31 cellular contexts compared by ENCODE assay signal in the genomic region with DNA sequence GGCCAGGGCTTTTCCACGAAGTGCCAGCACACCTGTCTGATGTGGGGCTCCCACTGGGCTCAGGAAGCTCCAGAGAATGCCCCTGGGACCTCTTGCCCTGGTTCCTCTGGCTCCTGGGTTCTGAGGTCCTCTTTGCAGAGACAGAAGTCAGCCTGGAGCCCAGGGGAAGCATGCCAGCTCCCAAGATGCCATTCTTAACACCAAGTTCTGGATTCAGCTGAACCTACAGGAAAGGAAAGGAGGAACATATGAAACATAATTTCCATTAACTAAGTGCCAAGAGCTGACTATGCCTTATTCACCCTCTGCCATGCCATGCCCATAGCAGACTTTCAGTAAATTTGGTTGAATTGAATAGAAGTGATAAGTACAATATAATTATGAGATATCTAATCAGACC. TPM values are rescaled to one million over a fixed set of nuclear protein-coding genes. Genes with fewer than 3 reads are reported as not detected.
"Had no signal": no experiment of that assay in that cellular context is flagged by ENCODE, and none has a peak within 500 bp of the region (broad histone marks: within the 10 kb centered on the region; RNA-seq: fewer than 3 reads in every experiment).

No MANE protein-coding gene starts in this region.

- H3K4me1 Mint-ChIP-seq: activated CD8-positive, alpha-beta memory T cell treated with anti-CD3 and anti-CD28 coated beads, Interleukin-2, amount 10 ng/mL, durations not matched to agents 7 days and 5 days; brain; mesothelial cell of epicardium; T-helper 17 cell; WTC11 had no signal

- H3K27me3 ChIP-seq: dorsolateral prefrontal cortex, gastrocnemius medialis, tibial artery had no signal

- H3K9me3 ChIP-seq: gastrocnemius medialis, tibial artery had no signal

- H3K4me3 Mint-ChIP-seq: activated CD4-positive, alpha-beta T cell treated with anti-CD3 and anti-CD28 coated beads for 36 hours; activated CD8-positive, alpha-beta memory T cell treated with anti-CD3 and anti-CD28 coated beads, Interleukin-2, amount 10 ng/mL, durations not matched to agents 7 days and 5 days; activated CD8-positive, alpha-beta T cell treated with anti-CD3 and anti-CD28 coated beads for 36 hours; activated naive CD8-positive, alpha-beta T cell treated with anti-CD3 and anti-CD28 coated beads, Interleukin-2, amount 50 U/mL, for 24 hours; brain; effector memory CD8-positive, alpha-beta T cell; mesothelial cell of epicardium; natural killer cell; stimulated activated naive CD8-positive, alpha-beta T cell treated with anti-CD3 and anti-CD28 coated beads, Interleukin-15, Interleukin-2, amounts not matched to agents 100 ng/mL and 50 ng/mL, for 24 hours; T-helper 17 cell; WTC11 had no signal

- H3K4me3 ChIP-seq: dorsolateral prefrontal cortex, gastrocnemius medialis, SK-N-MC, skin epidermis, tibial artery had no signal

- H3K36me3 ChIP-seq: gastrocnemius medialis, tibial artery had no signal

- DNase-seq: activated CD4-positive, alpha-beta T cell treated with anti-CD3 and anti-CD28 coated beads for 36 hours; activated CD8-positive, alpha-beta T cell treated with anti-CD3 and anti-CD28 coated beads for 36 hours; activated gamma-delta T cell; activated naive CD4-positive, alpha-beta T cell treated with anti-CD3 and anti-CD28 coated beads, Interleukin-2, amount 50 U/mL, for 16 hours; activated naive CD8-positive, alpha-beta T cell treated with anti-CD3 and anti-CD28 coated beads, Interleukin-2, amount 50 U/mL, for 24 hours; activated T-cell treated with anti-CD3 and anti-CD28 coated beads for 4 hours; anterior cingulate cortex; caudate nucleus; dorsolateral prefrontal cortex; effector memory CD8-positive, alpha-beta T cell; head of caudate nucleus; left colon; mammary epithelial cell; natural killer cell; retina; stimulated activated CD4-positive, alpha-beta T cell treated with anti-CD3 and anti-CD28 coated beads, Interleukin-1b, Interleukin-23, amount 100 ng/mL, for 48 hours; substantia nigra; SW 1271; T-helper 17 cell had no signal

- H3K27me3 Mint-ChIP-seq: activated CD4-positive, alpha-beta T cell treated with anti-CD3 and anti-CD28 coated beads for 36 hours; activated CD8-positive, alpha-beta memory T cell treated with anti-CD3 and anti-CD28 coated beads, Interleukin-2, amount 10 ng/mL, durations not matched to agents 7 days and 5 days; activated CD8-positive, alpha-beta T cell treated with anti-CD3 and anti-CD28 coated beads for 36 hours; activated naive CD8-positive, alpha-beta T cell treated with anti-CD3 and anti-CD28 coated beads, Interleukin-2, amount 50 U/mL, for 24 hours; brain; progenitor cell of endocrine pancreas; stimulated activated naive CD8-positive, alpha-beta T cell treated with anti-CD3 and anti-CD28 coated beads, Interleukin-15, Interleukin-2, amounts not matched to agents 100 ng/mL and 50 ng/mL, for 24 hours had no signal

- H3K27ac Mint-ChIP-seq: activated CD4-positive, alpha-beta T cell treated with anti-CD3 and anti-CD28 coated beads for 36 hours; activated CD8-positive, alpha-beta memory T cell treated with anti-CD3 and anti-CD28 coated beads, Interleukin-2, amount 10 ng/mL, durations not matched to agents 7 days and 5 days; activated CD8-positive, alpha-beta T cell treated with anti-CD3 and anti-CD28 coated beads for 36 hours; activated naive CD8-positive, alpha-beta T cell treated with anti-CD3 and anti-CD28 coated beads, Interleukin-2, amount 50 U/mL, for 24 hours; brain; effector memory CD8-positive, alpha-beta T cell; mesothelial cell of epicardium; natural killer cell; progenitor cell of endocrine pancreas; stimulated activated naive CD8-positive, alpha-beta T cell treated with anti-CD3 and anti-CD28 coated beads, Interleukin-15, Interleukin-2, amounts not matched to agents 100 ng/mL and 50 ng/mL, for 24 hours; T-helper 17 cell; WTC11 had no signal

- H3K9me3 Mint-ChIP-seq: activated CD8-positive, alpha-beta T cell treated with anti-CD3 and anti-CD28 coated beads for 36 hours; activated naive CD8-positive, alpha-beta T cell treated with anti-CD3 and anti-CD28 coated beads, Interleukin-2, amount 50 U/mL, for 24 hours; effector memory CD8-positive, alpha-beta T cell; natural killer cell; stimulated activated naive CD8-positive, alpha-beta T cell treated with anti-CD3 and anti-CD28 coated beads, Interleukin-15, Interleukin-2, amounts not matched to agents 100 ng/mL and 50 ng/mL, for 24 hours had no signal

- H3K27ac ChIP-seq: dorsolateral prefrontal cortex, gastrocnemius medialis, SK-N-MC had no signal

- H3K36me3 Mint-ChIP-seq: activated CD8-positive, alpha-beta memory T cell treated with anti-CD3 and anti-CD28 coated beads, Interleukin-2, amount 10 ng/mL, durations not matched to agents 7 days and 5 days; brain; mesothelial cell of epicardium; natural killer cell; WTC11 had no signal

- ATAC-seq: activated CD4-positive, alpha-beta T cell treated with anti-CD3 and anti-CD28 coated beads for 36 hours; activated CD8-positive, alpha-beta memory T cell treated with anti-CD3 and anti-CD28 coated beads, Interleukin-2, amount 10 ng/mL, durations not matched to agents 7 days and 5 days; activated CD8-positive, alpha-beta T cell treated with anti-CD3 and anti-CD28 coated beads for 36 hours; activated naive CD8-positive, alpha-beta T cell treated with anti-CD3 and anti-CD28 coated beads, Interleukin-2, amount 50 U/mL, for 24 hours; effector memory CD8-positive, alpha-beta T cell; esophagus mucosa; gastrocnemius medialis; left colon; natural killer cell; T-helper 17 cell; WTC11 had no signal

RNA-seq across cellular contexts. Expression of gene FAM124B, which starts 21.9 kb away (rescaled TPM):
- total RNA-seq: mammary epithelial cell, mesothelial cell of epicardium, osteoblast, progenitor cell of endocrine pancreas had no signal
- polyA plus RNA-seq: mammary epithelial cell had no signal
